Comparison of ENCODE assay signal across 16 cellular contexts in genomic region chr14:22487401-22487800, GRCh38.
DNase-seq lines count a peak whose midpoint lies in the region; ATAC-seq, FAIRE-seq and TF ChIP-seq lines count a peak whose summit lies in the region.
"Had no signal": no experiment of that assay in that cellular context is flagged by ENCODE, and none has a peak within 500 bp of the region (broad histone marks: within the 10 kb centered on the region; RNA-seq: fewer than 3 reads in every experiment).

No MANE protein-coding gene starts in this region.

- no peak for DNase-seq in activated CD4-positive, alpha-beta T cell treated with anti-CD3 and anti-CD28 coated beads, Interleukin-2, amount 10 ng/mL, durations not matched to agents 24 days and 14 days
- no peak for DNase-seq in activated CD4-positive, alpha-beta T cell treated with anti-CD3 and anti-CD28 coated beads, Interleukin-2, amount 50 U/mL, for 48 hours
- DNase-seq in GM18507 (ENCODE audit: extremely low spot score, insufficient read length, low read depth) (no peak), osteoblast (ENCODE audit: insufficient read length, low spot score, missing footprints) (peak; percentile 47), NCI-H146 (lab: John Stamatoyannopoulos, UW) (no peak)
- no peak for DNase-seq in stimulated activated CD4-positive, alpha-beta T cell treated with anti-CD3 and anti-CD28 coated beads, Interleukin-4, amount 100 ng/mL, for 24 hours
- DNase-seq: H9; naive B cell; NCI-H1105 treated with DMSO at 0.1 percent for 48 hours; NCI-H2171 treated with DMSO at 0.1 percent for 48 hours; stimulated activated CD4-positive, alpha-beta T cell treated with anti-CD3 and anti-CD28 coated beads, Interleukin-2, amount 100 ng/mL, for 24 hours had no signal

- H3K4me3 ChIP-seq in osteoblast (ENCODE audit: insufficient read depth, low read length): no peak overlapping the region

- no peaks in the 10 kb centered on the region for H4K20me1 ChIP-seq in osteoblast (ENCODE audit: insufficient read depth, low read length)

- H3K4me1 ChIP-seq in osteoblast (ENCODE audit: insufficient read depth, low read length): peaks cover 13% of the 10 kb centered on the region

- H3K27ac Mint-ChIP-seq in activated CD4-positive, alpha-beta T cell treated with anti-CD3 and anti-CD28 coated beads, Interleukin-2, amount 10 ng/mL, durations not matched to agents 24 days and 14 days: peak overlapping the region; percentile 99
- no peak overlapping the region for H3K27ac Mint-ChIP-seq in activated T-helper 17 cell treated with anti-CD3 and anti-CD28 coated beads, Interleukin-2, amount 50 U/mL, for 72 hours
- H3K27ac Mint-ChIP-seq: H9, naive B cell had no signal

- peak; percentile 56 for FAIRE-seq in GM18507 (lab: Jason Lieb, UNC)
- FAIRE-seq: A204.1, urothelium cell line had no signal

- H3K36me3 ChIP-seq in osteoblast (ENCODE audit: insufficient read depth, low read length): no peaks in the 10 kb centered on the region

- H3K27me3 ChIP-seq in osteoblast (ENCODE audit: insufficient read depth, low read length): peaks cover 84% of the 10 kb centered on the region

- no peak overlapping the region for H2AFZ ChIP-seq in osteoblast (ENCODE audit: low read length)

- no peak for TF ChIP-seq CTCF in osteoblast (IDR thresholded peaks at IDR 0.05; ENCODE audit: extremely low read depth, low read depth, low read length)

- H3K4me2 ChIP-seq in osteoblast (ENCODE audit: insufficient read depth, low read length): no peak overlapping the region

- no peaks in the 10 kb centered on the region for H3K9me3 ChIP-seq in osteoblast (ENCODE audit: low read depth, low read length)

- peak overlapping the region; percentile 87 for H3K4me3 Mint-ChIP-seq in activated CD4-positive, alpha-beta T cell treated with anti-CD3 and anti-CD28 coated beads, Interleukin-2, amount 10 ng/mL, durations not matched to agents 24 days and 14 days
- peak overlapping the region; percentile 85 for H3K4me3 Mint-ChIP-seq in activated T-helper 17 cell treated with anti-CD3 and anti-CD28 coated beads, Interleukin-2, amount 50 U/mL, for 72 hours
- H3K4me3 Mint-ChIP-seq: H9, naive B cell had no signal

- intact Hi-C loops in activated CD4-positive, alpha-beta T cell treated with anti-CD3 and anti-CD28 coated beads, Interleukin-2, amount 10 ng/mL, durations not matched to agents 24 days and 14 days (cut with micrococcal nuclease): no loop called here

- peaks cover 74% of the 10 kb centered on the region for H3K36me3 Mint-ChIP-seq in activated CD4-positive, alpha-beta T cell treated with anti-CD3 and anti-CD28 coated beads, Interleukin-2, amount 10 ng/mL, durations not matched to agents 24 days and 14 days (ENCODE audit: low read depth)
- H3K36me3 Mint-ChIP-seq in activated T-helper 17 cell treated with anti-CD3 and anti-CD28 coated beads, Interleukin-2, amount 50 U/mL, for 72 hours (ENCODE audit: low read depth): peaks cover 96% of the 10 kb centered on the region
- H3K36me3 Mint-ChIP-seq: naive B cell had no signal

- ATAC-seq in activated T-helper 17 cell treated with anti-CD3 and anti-CD28 coated beads, Interleukin-2, amount 50 U/mL, for 72 hours (replicated peaks): no peak
- ATAC-seq in HG03571 (IDR thresholded peaks at IDR 0.05; ENCODE audit: unreplicated experiment): no peak
- ATAC-seq: left lobe of liver had no signal

- H3K9me3 Mint-ChIP-seq in activated CD4-positive, alpha-beta T cell treated with anti-CD3 and anti-CD28 coated beads, Interleukin-2, amount 10 ng/mL, durations not matched to agents 24 days and 14 days: no peaks in the 10 kb centered on the region
- no peaks in the 10 kb centered on the region for H3K9me3 Mint-ChIP-seq in activated T-helper 17 cell treated with anti-CD3 and anti-CD28 coated beads, Interleukin-2, amount 50 U/mL, for 72 hours
- H3K9me3 Mint-ChIP-seq: H9, naive B cell had no signal

- H3K79me2 ChIP-seq in osteoblast (ENCODE audit: insufficient read depth, low read length): no peaks in the 10 kb centered on the region

- H3K27me3 Mint-ChIP-seq in activated CD4-positive, alpha-beta T cell treated with anti-CD3 and anti-CD28 coated beads, Interleukin-2, amount 10 ng/mL, durations not matched to agents 24 days and 14 days: no peaks in the 10 kb centered on the region
- H3K27me3 Mint-ChIP-seq in activated T-helper 17 cell treated with anti-CD3 and anti-CD28 coated beads, Interleukin-2, amount 50 U/mL, for 72 hours: no peaks in the 10 kb centered on the region
- H3K27me3 Mint-ChIP-seq: naive B cell had no signal

- H3K4me1 Mint-ChIP-seq in activated CD4-positive, alpha-beta T cell treated with anti-CD3 and anti-CD28 coated beads, Interleukin-2, amount 10 ng/mL, durations not matched to agents 24 days and 14 days: peaks cover 17% of the 10 kb centered on the region
- H3K4me1 Mint-ChIP-seq in activated T-helper 17 cell treated with anti-CD3 and anti-CD28 coated beads, Interleukin-2, amount 50 U/mL, for 72 hours: no peaks in the 10 kb centered on the region

- H3K27ac ChIP-seq in osteoblast (ENCODE audit: low read depth, low read length): no peak overlapping the region
